8 cellular contexts compared by ENCODE assay signal in genomic region chr2:6877402-6878305, GRCh38. TPM values are rescaled to one million over a fixed set of nuclear protein-coding genes. Genes with fewer than 3 reads are reported as not detected.
A peak's percentile ranks its signal among the peaks of the same experiment; 100 is the strongest.
DNase-seq lines count a peak whose midpoint lies in the region; ATAC-seq, FAIRE-seq and TF ChIP-seq lines count a peak whose summit lies in the region.

TSS of gene RSAD2 (plus strand) at chr2:6877777. CDS start at chr2:6877801, 24 bp downstream.

- H3K9me3 ChIP-seq in HAP-1 = no peaks in the 10 kb centered on the region

- peak within 1 kb of the TSS; percentile 35 for H3K27ac ChIP-seq in cingulate gyrus (ENCODE audit: low read depth, low read length)

- no peaks in the 10 kb centered on the region for H3K4me1 ChIP-seq in HAP-1

- no peaks in the 10 kb centered on the region for H3K36me3 ChIP-seq in HAP-1 (replicated peaks)

- no peak for TF ChIP-seq POLR2A in H54 (IDR thresholded peaks at IDR 0.05; ENCODE audit: low read depth, low read length)

- H3K27me3 ChIP-seq in HAP-1 (ENCODE audit: low read depth) = no peaks in the 10 kb centered on the region

- H3K4me3 ChIP-seq in HAP-1 = no peak within 1 kb of the TSS

- in situ Hi-C loops in HAP-1 (cut with MboI; ENCODE audit: low sequenced_read_pairs) = no loop called here

- ATAC-seq in GM19467 (IDR thresholded peaks at IDR 0.05; ENCODE audit: unreplicated experiment) = peak; percentile 86

- DNase-seq in DMS79 (lab: John Stamatoyannopoulos, UW) (peak; percentile 61), HPDE6-E6E7 (ENCODE audit: extremely low spot score) (peak; percentile 83), SHP77 treated with DMSO at 0.1 percent for 48 hours (lab: John Stamatoyannopoulos, UW) (peak; percentile 45), mucosa of gallbladder (ENCODE audit: low spot score) (peak; percentile 67), HAP-1 (ENCODE audit: low spot score in 2 of 2) (no peak), H54 (ENCODE audit: insufficient read length, low spot score) (no peak)

- FAIRE-seq in H54 (lab: Jason Lieb, UNC) = no peak

RNA-seq across cellular contexts. Expression of gene RSAD2, which starts in this region (rescaled TPM):
- 1.3 TPM for total RNA-seq in mucosa of gallbladder

Comparison
In these comparisons a context has a peak if more than half of its experiments do, and no peak if none do; other contexts are left out.
1. DNase-seq: peak in DMS79 (single experiment), HPDE6-E6E7 (single experiment), SHP77 treated with DMSO at 0.1 percent for 48 hours (single experiment) and mucosa of gallbladder (single experiment); none in HAP-1 (0 of 2) and H54 (single experiment).